In genomic region chr3:134601539-134602439, GRCh38 we compare ENCODE assay signal across 10 cellular contexts. TPM values are rescaled to one million over a fixed set of nuclear protein-coding genes. Genes with fewer than 3 reads are reported as not detected.
DNase-seq lines count a peak whose midpoint lies in the region; ATAC-seq and TF ChIP-seq lines count a peak whose summit lies in the region.
"Had no signal": no experiment of that assay in that cellular context is flagged by ENCODE, and none has a peak within 500 bp of the region (broad histone marks: within the 10 kb centered on the region; RNA-seq: fewer than 3 reads in every experiment).

No MANE protein-coding gene starts in this region.

- intact Hi-C loops in mucosa of descending colon (cut with DNase I, micrococcal nuclease), result loop anchor here in 1 of 2 donors (10.0 kb wide), 1 partner anchor 1293 kb away; no protein-coding TSS in a partner anchor

- H3K4me3 ChIP-seq in mucosa of descending colon, result no peak overlapping the region
- H3K4me3 ChIP-seq: pancreas had no signal

- peak; percentile 40 for DNase-seq in COR-L47 (lab: John Stamatoyannopoulos, UW)
- DNase-seq in NCI-H2196 (lab: John Stamatoyannopoulos, UW; ENCODE audit: unreplicated experiment), result peak; percentile 82
- DNase-seq in chondrocyte (ENCODE audit: low spot score), result peak; percentile 77
- DNase-seq in mucosa of descending colon, result no peak
- no peak for DNase-seq in 8988T
- no peak for DNase-seq in NCI-H187 (lab: John Stamatoyannopoulos, UW)

- H3K4me1 Mint-ChIP-seq in chondrocyte (ENCODE audit: low read depth), result peaks cover 9% of the 10 kb centered on the region

- no peaks in the 10 kb centered on the region for H3K9me3 Mint-ChIP-seq in chondrocyte (ENCODE audit: low read depth)

- H3K9me3 ChIP-seq in mucosa of descending colon, result no peaks in the 10 kb centered on the region
- H3K9me3 ChIP-seq: pancreas had no signal

- H3K4me1 ChIP-seq in mucosa of descending colon (ENCODE audit: low read depth), result no peaks in the 10 kb centered on the region
- H3K4me1 ChIP-seq: pancreas had no signal

- ATAC-seq in mucosa of descending colon (peak; percentile 11), GM21737 (IDR thresholded peaks at IDR 0.05; ENCODE audit: unreplicated experiment) (no peak), GM18502 (IDR thresholded peaks at IDR 0.05; ENCODE audit: poor library complexity, unreplicated experiment) (no peak)

- H3K36me3 Mint-ChIP-seq in chondrocyte (ENCODE audit: low read depth), result no peaks in the 10 kb centered on the region

- H3K4me3 Mint-ChIP-seq in chondrocyte (ENCODE audit: unreplicated experiment), result no peak overlapping the region

- H3K27ac Mint-ChIP-seq in chondrocyte (ENCODE audit: unreplicated experiment), result no peak overlapping the region

- no peaks in the 10 kb centered on the region for H3K36me3 ChIP-seq in mucosa of descending colon (ENCODE audit: low read depth)
- H3K36me3 ChIP-seq: pancreas had no signal

- TF ChIP-seq CTCF in chondrocyte (IDR thresholded peaks at IDR 0.05) (no peak), mucosa of descending colon (IDR thresholded peaks at IDR 0.05) (no peak)

- H3K27me3 Mint-ChIP-seq in chondrocyte (ENCODE audit: low read depth), result peaks cover 11% of the 10 kb centered on the region

RNA-seq across cellular contexts. Expression of gene KY, which starts 49.0 kb away (rescaled TPM):
- total RNA-seq in chondrocyte (0.12 to 0.18 TPM in 2 of 3 replicates, not detected in the other), mucosa of descending colon (1 to 10 TPM in 1 of 3 donors, under 1 TPM in 2; 0.14 to 3.7 (median 0.14) TPM)
- total RNA-seq: T-helper 1 cell treated with Interleukin-12 subunit alpha and Interleukin-12 subunit beta and Interleukin-4 antibody, amounts not matched to agents 30 ng/mL and 1 ng/mL, for 36 hours had no signal

Comparison
In these comparisons a context has a peak if more than half of its experiments do, and no peak if none do; other contexts are left out.
1. DNase-seq: peak in COR-L47 (single experiment), NCI-H2196 (single experiment) and chondrocyte (single experiment); none in mucosa of descending colon (0 of 3), 8988T (single experiment) and NCI-H187 (0 of 2).